In the genomic region with DNA sequence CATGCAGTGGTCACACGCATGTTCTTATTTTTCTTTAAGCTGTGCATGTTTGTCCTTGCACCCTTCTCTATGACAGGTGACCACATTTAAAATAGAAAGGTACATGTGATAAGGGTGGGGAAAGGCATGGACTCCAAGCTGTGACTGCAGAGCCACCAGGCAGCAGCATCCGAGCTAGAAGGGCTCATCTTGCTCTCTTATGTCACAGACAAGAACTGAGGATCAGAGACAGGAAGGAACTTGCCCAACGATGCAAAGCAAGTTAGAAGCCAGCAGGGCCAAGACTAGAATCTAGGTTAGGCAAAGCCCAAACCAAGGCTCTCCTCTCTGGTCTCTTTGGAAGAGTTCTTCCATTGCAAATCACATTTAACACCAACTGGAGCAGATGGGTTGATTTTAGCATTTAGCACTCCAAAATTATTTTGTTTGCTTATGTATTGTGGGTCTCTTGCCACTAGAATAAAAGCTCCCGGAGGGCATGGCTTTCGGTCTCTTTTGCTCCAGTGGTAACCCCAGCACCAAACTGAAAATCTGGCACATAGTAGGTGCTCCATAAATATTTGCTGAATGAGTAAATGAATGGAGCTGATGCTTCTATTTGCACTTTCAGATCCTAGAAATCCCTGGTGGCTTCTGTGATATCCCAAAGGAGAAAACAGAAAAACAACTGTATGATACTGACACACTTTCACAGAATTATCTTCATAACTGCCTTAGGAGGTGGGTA, we compare ENCODE assay signal across 17 cellular contexts.
DNase-seq lines count a peak whose midpoint lies in the region; ATAC-seq and TF ChIP-seq lines count a peak whose summit lies in the region.
"Had no signal": no experiment of that assay in that cellular context is flagged by ENCODE, and none has a peak within 500 bp of the region (broad histone marks: within the 10 kb centered on the region; RNA-seq: fewer than 3 reads in every experiment).

No MANE protein-coding gene starts in this region.

- H3K36me3 ChIP-seq in right atrium auricular region (no peaks in the 10 kb centered on the region), heart right ventricle (peaks cover 0 to 8% (median 0%) of the 10 kb centered on the region in 9 donors), spleen (peaks cover 0 to 34% (median 5%) of the 10 kb centered on the region in 6 donors), endodermal cell (ENCODE audit: control insufficient read depth, insufficient read depth, low read length) (no peaks in the 10 kb centered on the region)
- H3K36me3 ChIP-seq: SJSA1 had no signal

- peaks cover 4% of the 10 kb centered on the region for H3K36me3 Mint-ChIP-seq in IgD-negative memory B cell
- no peaks in the 10 kb centered on the region for H3K36me3 Mint-ChIP-seq in glutamatergic neuron (ENCODE audit: unreplicated experiment)
- H3K36me3 Mint-ChIP-seq in endodermal cell (ENCODE audit: low read depth), result no peaks in the 10 kb centered on the region

- 69 to 74% methylated on average over 5 of the region's 5 CpGs for WGBS in heart right ventricle, 2 donors
- 69 to 77% (median 75%) methylated on average over 5 of the region's 5 CpGs for WGBS in spleen, 5 donors
- WGBS in endodermal cell (ENCODE audit: insufficient coverage in 1 of 2, insufficient read length in 1 of 2), 2 experiments, result 91% methylated on average over 4 to 5 of the region's 5 CpGs

- H3K27me3 Mint-ChIP-seq in IgD-negative memory B cell, result no peaks in the 10 kb centered on the region
- peaks cover 6% of the 10 kb centered on the region for H3K27me3 Mint-ChIP-seq in glutamatergic neuron (ENCODE audit: unreplicated experiment)
- peaks cover 8% of the 10 kb centered on the region for H3K27me3 Mint-ChIP-seq in endodermal cell (ENCODE audit: insufficient read depth)

- no peak for TF ChIP-seq POLR2A in spleen (IDR thresholded peaks at IDR 0.05)

- no peak for ATAC-seq in heart right ventricle
- ATAC-seq: GM23338, PC-3 had no signal

- peaks cover 0 to 66% of the 10 kb centered on the region in 2 donors for H3K4me1 ChIP-seq in right atrium auricular region
- peaks cover 12 to 95% (median 59%) of the 10 kb centered on the region in 9 donors for H3K4me1 ChIP-seq in heart right ventricle
- peaks cover 14 to 96% (median 80%) of the 10 kb centered on the region in 6 donors for H3K4me1 ChIP-seq in spleen
- peaks cover 12% of the 10 kb centered on the region for H3K4me1 ChIP-seq in endodermal cell (ENCODE audit: control insufficient read depth, insufficient read depth, low read length)

- peak overlapping the region; percentile 35 to 76 (median 70) for H3K27ac Mint-ChIP-seq in IgD-negative memory B cell
- H3K27ac Mint-ChIP-seq in glutamatergic neuron (ENCODE audit: unreplicated experiment), result no peak overlapping the region
- no peak overlapping the region for H3K27ac Mint-ChIP-seq in endodermal cell
- H3K27ac Mint-ChIP-seq: GM23338 had no signal

- H3K27ac ChIP-seq in right atrium auricular region, result peak overlapping the region; percentile 91 to 95
- peak overlapping the region in 3 of 10 donors; percentile 56 to 93 (median 83) for H3K27ac ChIP-seq in heart right ventricle
- no peak overlapping the region for H3K27ac ChIP-seq in spleen
- H3K27ac ChIP-seq in endodermal cell (ENCODE audit: low read depth, low read length), result no peak overlapping the region
- H3K27ac ChIP-seq: C4-2B, SJSA1 had no signal

- no peak overlapping the region for H3K9ac ChIP-seq in endodermal cell (ENCODE audit: extremely low read depth, low read length, poor library complexity, severe bottlenecking)

- no peaks in the 10 kb centered on the region for H3K9me3 ChIP-seq in right atrium auricular region
- H3K9me3 ChIP-seq in heart right ventricle, result no peaks in the 10 kb centered on the region
- H3K9me3 ChIP-seq in spleen, result no peaks in the 10 kb centered on the region
- no peaks in the 10 kb centered on the region for H3K9me3 ChIP-seq in endodermal cell (ENCODE audit: control insufficient read depth, low read length)
- H3K9me3 ChIP-seq: SJSA1 had no signal

- H3K4me1 Mint-ChIP-seq in IgD-negative memory B cell, result peaks cover 25 to 55% (median 50%) of the 10 kb centered on the region in 3 donors
- H3K4me1 Mint-ChIP-seq in glutamatergic neuron (ENCODE audit: low read depth, unreplicated experiment), result peaks cover 55% of the 10 kb centered on the region
- peaks cover 21% of the 10 kb centered on the region for H3K4me1 Mint-ChIP-seq in endodermal cell

- CTCF ChIA-PET in GM10248 (lab: Yijun Ruan, JAX), result interaction anchor here (1.1 to 12.8 kb wide), 5 partner anchors 11 to 32 kb away, joined by 3 to 163 read pairs (median 11); no protein-coding TSS in a partner anchor

- H3K9me3 Mint-ChIP-seq in IgD-negative memory B cell (peaks cover 0 to 3% (median 0%) of the 10 kb centered on the region in 3 donors), glutamatergic neuron (ENCODE audit: unreplicated experiment) (peaks cover 17% of the 10 kb centered on the region), endodermal cell (peaks cover 7% of the 10 kb centered on the region)

- POLR2A ChIA-PET in GM10248 (lab: Yijun Ruan, JAX), result no interaction called here

- TF ChIP-seq CTCF in right atrium auricular region (IDR thresholded peaks at IDR 0.05) (no peak), heart right ventricle (IDR thresholded peaks at IDR 0.05) (no peak), glutamatergic neuron (IDR thresholded peaks at IDR 0.05; ENCODE audit: partially characterized antibody, unreplicated experiment) (no peak), spleen (IDR thresholded peaks at IDR 0.05 in 8 of 11, conservative IDR thresholded peaks at IDR 0.05 in 3 of 11) (no peak), GM10248 (IDR thresholded peaks at IDR 0.05; ENCODE audit: control extremely low read depth, extremely low read depth, low read depth, missing control alignments) (no peak), endodermal cell (conservative IDR thresholded peaks at IDR 0.05) (no peak)

- intact Hi-C loops in heart right ventricle (cut with DNase I), result loop anchor here in 7 of 10 donors (5.0 to 10.0 kb wide), 5 partner anchors 54 to 124 kb away; no protein-coding TSS in a partner anchor
- intact Hi-C loops in spleen (cut with DNase I; ENCODE audit: low total_unique reads), result loop anchor here (10.0 kb wide), 1 partner anchor 84 kb away; no protein-coding TSS in a partner anchor

- H3K4me3 Mint-ChIP-seq in IgD-negative memory B cell (peak overlapping the region in 3 of 4 donors; percentile 55 to 86 (median 74)), glutamatergic neuron (ENCODE audit: unreplicated experiment) (peak overlapping the region; percentile 49), endodermal cell (no peak overlapping the region)
- H3K4me3 Mint-ChIP-seq: GM23338 had no signal

- H3K27me3 ChIP-seq in right atrium auricular region (no peaks in the 10 kb centered on the region), heart right ventricle (no peaks in the 10 kb centered on the region), spleen (replicated peaks in 1 of 7) (no peaks in the 10 kb centered on the region), endodermal cell (ENCODE audit: control insufficient read depth, insufficient read depth, low read length, poor library complexity, severe bottlenecking) (no peaks in the 10 kb centered on the region)

- H3K4me3 ChIP-seq in right atrium auricular region (no peak overlapping the region), heart right ventricle (no peak overlapping the region), spleen (no peak overlapping the region), endodermal cell (ENCODE audit: low read length) (no peak overlapping the region)
- H3K4me3 ChIP-seq: GM23338, SJSA1 had no signal

- no peak for DNase-seq in right atrium auricular region (ENCODE audit: low spot score)
- no peak for DNase-seq in heart right ventricle
- DNase-seq in glutamatergic neuron, result no peak
- peak; percentile 25 for DNase-seq in spleen
- DNase-seq in mucosa of gallbladder (ENCODE audit: low spot score), result no peak
- no peak for DNase-seq in GM10248 (ENCODE audit: extremely low spot score)
- no peak for DNase-seq in endodermal cell
- DNase-seq: Calu3, DMS79, KBM-7, NCI-H1417 treated with DMSO at 0.1 percent for 48 hours, NCI-H2029 treated with DMSO at 0.1 percent for 48 hours, PC-3 had no signal

Comparison
In these comparisons a context has a peak if more than half of its experiments do, and no peak if none do; other contexts are left out.
1. H3K27ac ChIP-seq: peak in right atrium auricular region (2 of 2); none in spleen (0 of 8) and endodermal cell (single experiment).
2. H3K27ac Mint-ChIP-seq: peak in IgD-negative memory B cell (3 of 3); none in glutamatergic neuron (single experiment) and endodermal cell (single experiment).